16 cellular contexts compared by ENCODE assay signal in genomic region chr1:29084196-29084521, GRCh38. TPM values are rescaled to one million over a fixed set of nuclear protein-coding genes. Genes with fewer than 3 reads are reported as not detected.
DNase-seq lines count a peak whose midpoint lies in the region; ATAC-seq and TF ChIP-seq lines count a peak whose summit lies in the region.
"Had no signal": no experiment of that assay in that cellular context is flagged by ENCODE, and none has a peak within 500 bp of the region (broad histone marks: within the 10 kb centered on the region; RNA-seq: fewer than 3 reads in every experiment).

No MANE protein-coding gene starts in this region.

- WGBS in transverse colon (ENCODE audit: low coverage in 1 of 2), 2 donors = 49 to 54% methylated on average over 2 of the region's 2 CpGs

- no peak overlapping the region for H3K4me3 Mint-ChIP-seq in activated T-cell treated with anti-CD3 and anti-CD28 coated beads, Interleukin-2, amount 50 U/mL, for 72 hours

- no peaks in the 10 kb centered on the region for H3K9me3 Mint-ChIP-seq in activated T-cell treated with anti-CD3 and anti-CD28 coated beads, Interleukin-2, amount 50 U/mL, for 72 hours

- peak overlapping the region; percentile 54 to 79 (median 70) for H3K27ac ChIP-seq in transverse colon
- H3K27ac ChIP-seq: C4-2B had no signal

- no peak for TF ChIP-seq POLR2A in transverse colon (IDR thresholded peaks at IDR 0.05)

- no peaks in the 10 kb centered on the region for H3K36me3 ChIP-seq in transverse colon
- H3K36me3 ChIP-seq: MG63 had no signal

- TF ChIP-seq CTCF in fibroblast of villous mesenchyme (IDR thresholded peaks at IDR 0.05; ENCODE audit: insufficient read depth, low read depth, low read length) (no peak), transverse colon (IDR thresholded peaks at IDR 0.05) (no peak)

- no peaks in the 10 kb centered on the region for H3K9me3 ChIP-seq in transverse colon
- H3K9me3 ChIP-seq: Caco-2, MG63 had no signal

- ATAC-seq in activated T-cell treated with anti-CD3 and anti-CD28 coated beads, Interleukin-2, amount 50 U/mL, for 72 hours (replicated peaks in 1 of 2) = no peak

- H3K27me3 Mint-ChIP-seq in activated T-cell treated with anti-CD3 and anti-CD28 coated beads, Interleukin-2, amount 50 U/mL, for 72 hours (ENCODE audit: low read depth) = no peaks in the 10 kb centered on the region

- no peak for TF ChIP-seq EP300 in transverse colon (IDR thresholded peaks at IDR 0.05; ENCODE audit: low read depth)

- intact Hi-C loops in transverse colon (cut with DNase I; ENCODE audit: low total_unique reads) = no loop called here

- POLR2A ChIA-PET in HEK293T (lab: Yijun Ruan, JAX) = no interaction called here

- H3K27me3 ChIP-seq in transverse colon = no peaks in the 10 kb centered on the region
- H3K27me3 ChIP-seq: MG63 had no signal

- in situ Hi-C loops in transverse colon (cut with MboI; ENCODE audit: low pct_ligation_motif_present in 1 of 4, low pct_unique_long_range_greater_than_20kb in 1 of 4, low sequenced_read_pairs in 3 of 4) = no loop called here

- H3K4me1 Mint-ChIP-seq in activated T-cell treated with anti-CD3 and anti-CD28 coated beads, Interleukin-2, amount 50 U/mL, for 72 hours (ENCODE audit: low read depth) = peaks cover 7% of the 10 kb centered on the region

- H3K36me3 Mint-ChIP-seq in activated T-cell treated with anti-CD3 and anti-CD28 coated beads, Interleukin-2, amount 50 U/mL, for 72 hours (ENCODE audit: insufficient read depth in 2 of 2) = no peaks in the 10 kb centered on the region

- DNase-seq in activated T-cell treated with anti-CD3 and anti-CD28 coated beads, Interleukin-2, amount 50 U/mL, for 72 hours = no peak
- no peak for DNase-seq in activated T-cell treated with anti-CD3 and anti-CD28 coated beads, Interleukin-2, amount 50 U/mL, for 1 hour
- no peak for DNase-seq in HEK293T (ENCODE audit: extremely low spot score)
- peak; percentile 40 for DNase-seq in fibroblast of villous mesenchyme (ENCODE audit: low read depth)
- no peak for DNase-seq in transverse colon
- no peak for DNase-seq in DMS 273 (lab: John Stamatoyannopoulos, UW; ENCODE audit: unreplicated experiment)
- DNase-seq in NCI-H146 (lab: John Stamatoyannopoulos, UW) = no peak
- DNase-seq: Caco-2; MG63; NCI-H1092; NCI-H2081 treated with DMSO at 0.1 percent for 48 hours; NCI-H510A treated with DMSO at 0.1 percent for 48 hours; NK-92 treated with Interleukin-12 subunit alpha and Interleukin-12 subunit beta, amount 100 ng/mL, for 24 hours; SHP77 treated with DMSO at 0.1 percent for 48 hours had no signal

- no peak overlapping the region for H3K4me3 ChIP-seq in fibroblast of villous mesenchyme (ENCODE audit: low read depth, low read length)
- H3K4me3 ChIP-seq in transverse colon = no peak overlapping the region
- H3K4me3 ChIP-seq: MG63 had no signal

- H3K27ac Mint-ChIP-seq in activated T-cell treated with anti-CD3 and anti-CD28 coated beads, Interleukin-2, amount 50 U/mL, for 72 hours = peak overlapping the region; percentile 4

- CTCF ChIA-PET in HEK293T (lab: Yijun Ruan, JAX) = no interaction called here

- peaks cover 0 to 9% (median 0%) of the 10 kb centered on the region in 4 donors for H3K4me1 ChIP-seq in transverse colon
- H3K4me1 ChIP-seq: Caco-2 had no signal

TF ChIP-seq in HEK293T, 16 proteins besides CTCF, POLR2A, EP300 and RAD21:
- TF ChIP-seq PKNOX1 (IDR thresholded peaks at IDR 0.05) (0 out of 2 replicates have a peak, but pooled peaks have one; percentile 22), SP1 (IDR thresholded peaks at IDR 0.05) (no peak)
TF ChIP-seq in HEK293T: peak in this region for 1.

RNA-seq across cellular contexts. Expression of gene TMEM200B, which starts 39.5 kb away (rescaled TPM):
- total RNA-seq in activated T-cell treated with anti-CD3 and anti-CD28 coated beads, Interleukin-2, amount 50 U/mL, for 72 hours = under 1 TPM; 0.36 to 0.46 TPM
- total RNA-seq in fibroblast of villous mesenchyme (14.2 and 14.8 TPM in 2 replicates), transverse colon (1 to 10 TPM; 1.6 to 7.5 (median 4.2) TPM)
- total RNA-seq: OCI-LY7 had no signal
